ENCODE assay signal across 15 cellular contexts in genomic region chr2:128557069-128557468, GRCh38.
DNase-seq lines count a peak whose midpoint lies in the region; ATAC-seq and TF ChIP-seq lines count a peak whose summit lies in the region.
"Had no signal": no experiment of that assay in that cellular context is flagged by ENCODE, and none has a peak within 500 bp of the region (broad histone marks: within the 10 kb centered on the region; RNA-seq: fewer than 3 reads in every experiment).

No MANE protein-coding gene starts in this region.

- H3K14ac ChIP-seq in IMR-90 (replicated peaks; ENCODE audit: low read depth, low read length), result no peak overlapping the region

- no CpG with 5 or more reads among the region's 6 CpGs for whole genome bisulfite sequencing in IMR-90 (ENCODE audit: extremely low coverage in 2 of 2, insufficient read length in 1 of 2), 2 experiments

- H3K23ac ChIP-seq in IMR-90 (ENCODE audit: low read depth, low read length), result no peak overlapping the region

- no peak for TF ChIP-seq POLR2A in IMR-90 (IDR thresholded peaks at IDR 0.05; ENCODE audit: low read depth, low read length)

- no peaks in the 10 kb centered on the region for H3K36me3 Mint-ChIP-seq in activated naive CD4-positive, alpha-beta T cell treated with anti-CD3 and anti-CD28 coated beads, Interleukin-2, amount 50 U/mL, for 72 hours
- H3K36me3 Mint-ChIP-seq: CD4-positive, alpha-beta memory T cell; IgD-negative memory B cell had no signal

- no peak overlapping the region for H2AK9ac ChIP-seq in IMR-90 (replicated peaks; ENCODE audit: low read depth, low read length, poor library complexity)

- dilution Hi-C loops in IMR-90 (cut with HindIII; ENCODE audit: low sequenced_read_pairs, unreplicated experiment), result no loop called here

- no peaks in the 10 kb centered on the region; the same call in 1 of the 2 replicates for H3K9me1 ChIP-seq in IMR-90 (ENCODE audit: insufficient read depth, low read length)

- H3K9me3 Mint-ChIP-seq in activated naive CD4-positive, alpha-beta T cell treated with anti-CD3 and anti-CD28 coated beads, Interleukin-2, amount 50 U/mL, for 72 hours, result no peaks in the 10 kb centered on the region

- BruUV-seq in IMR-90 (replicated peaks; lab: Mats Ljungman, UMichigan), result no TSS peak

- no peaks in the 10 kb centered on the region for H3K36me3 ChIP-seq in BLaER1 treated with 17β-estradiol and CSF1 and Interleukin-3, amounts not matched to agents 10 nM and 100 nM
- no peaks in the 10 kb centered on the region; the same call in 1 of the 2 replicates for H3K36me3 ChIP-seq in IMR-90 (ENCODE audit: control insufficient read depth, insufficient read depth, low read length)
- H3K36me3 ChIP-seq: BE2C had no signal

- H3K4ac ChIP-seq in IMR-90 (ENCODE audit: low read depth, low read length), result no peak overlapping the region; the same call in 1 of the 2 replicates

- no peak overlapping the region for H4K5ac ChIP-seq in IMR-90 (ENCODE audit: low read depth, low read length)

- no peak overlapping the region for H3K56ac ChIP-seq in IMR-90 (ENCODE audit: extremely low read depth, insufficient read depth, low read length)

- no peak for ATAC-seq in IMR-90 (ENCODE audit: low read depth)
- ATAC-seq in left lobe of liver, result no peak
- ATAC-seq in sciatic nerve, result no peak
- no peak for ATAC-seq in activated naive CD4-positive, alpha-beta T cell treated with anti-CD3 and anti-CD28 coated beads, Interleukin-2, amount 50 U/mL, for 72 hours

- no peaks in the 10 kb centered on the region for H3K27me3 ChIP-seq in BLaER1 treated with 17β-estradiol and CSF1 and Interleukin-3, amounts not matched to agents 10 nM and 100 nM
- no peaks in the 10 kb centered on the region for H3K27me3 ChIP-seq in IMR-90 (ENCODE audit: control insufficient read depth, insufficient read depth, low read length)
- H3K27me3 ChIP-seq: BE2C had no signal

- no peak overlapping the region for H2BK15ac ChIP-seq in IMR-90 (ENCODE audit: low read depth, low read length)

- no peak overlapping the region for H2BK120ac ChIP-seq in IMR-90 (ENCODE audit: low read depth, low read length)

- no peak overlapping the region for H3K27ac Mint-ChIP-seq in activated naive CD4-positive, alpha-beta T cell treated with anti-CD3 and anti-CD28 coated beads, Interleukin-2, amount 50 U/mL, for 72 hours
- H3K27ac Mint-ChIP-seq: CD4-positive, alpha-beta memory T cell; H9; IgD-negative memory B cell had no signal

- no peak for TF ChIP-seq RAD21 in IMR-90 (IDR thresholded peaks at IDR 0.05; ENCODE audit: low read length)

- peaks cover 0 to 8% (median 0%) of the 10 kb centered on the region in 11 experiments; a peak in 5 of 22 replicates for H3K9me3 ChIP-seq in BLaER1 treated with 17β-estradiol and CSF1 and Interleukin-3, amounts not matched to agents 10 nM and 100 nM (replicated peaks in 1 of 11)
- peaks cover 5% of the 10 kb centered on the region; the same call in 1 of the 2 replicates for H3K9me3 ChIP-seq in IMR-90 (ENCODE audit: control insufficient read depth, insufficient read depth, low read length)
- H3K9me3 ChIP-seq: BE2C had no signal

- peak overlapping the region in 7 of 11 experiments; percentile 2 to 58 (median 35); a peak in 7 of 22 replicates for H3K4me2 ChIP-seq in BLaER1 treated with 17β-estradiol and CSF1 and Interleukin-3, amounts not matched to agents 10 nM and 100 nM
- H3K4me2 ChIP-seq in IMR-90 (ENCODE audit: low read depth, low read length), result no peak overlapping the region

- H4K91ac ChIP-seq in IMR-90 (ENCODE audit: insufficient read depth, low read depth, low read length), result no peak overlapping the region

- no peak overlapping the region for H3K9ac ChIP-seq in BLaER1 treated with 17β-estradiol and CSF1 and Interleukin-3, amounts not matched to agents 10 nM and 100 nM
- H3K9ac ChIP-seq in IMR-90 (ENCODE audit: low read depth, low read length), result no peak overlapping the region

- H2BK5ac ChIP-seq in IMR-90 (ENCODE audit: low read depth, low read length, poor library complexity, severe bottlenecking), result no peak overlapping the region

- H4K20me1 ChIP-seq in BLaER1 treated with 17β-estradiol and CSF1 and Interleukin-3, amounts not matched to agents 10 nM and 100 nM, result no peaks in the 10 kb centered on the region
- H4K20me1 ChIP-seq in IMR-90 (ENCODE audit: insufficient read depth, low read length), result no peaks in the 10 kb centered on the region

- peaks cover 20 to 57% (median 51%) of the 10 kb centered on the region in 10 experiments for H3K4me1 ChIP-seq in BLaER1 treated with 17β-estradiol and CSF1 and Interleukin-3, amounts not matched to agents 10 nM and 100 nM
- H3K4me1 ChIP-seq in IMR-90 (ENCODE audit: control insufficient read depth, insufficient read depth, low read length), result peaks cover 7% of the 10 kb centered on the region
- H3K4me1 ChIP-seq: BE2C had no signal

- peak overlapping the region; percentile 11 for H2AFZ ChIP-seq in IMR-90 (replicated peaks; ENCODE audit: low read length, poor library complexity)

- no peak overlapping the region for H2AK5ac ChIP-seq in IMR-90 (ENCODE audit: low read depth, low read length)

- H4K8ac ChIP-seq in IMR-90 (ENCODE audit: low read depth in 2 of 2, low read length in 2 of 2), result no peak overlapping the region

- CTCF ChIA-PET in IMR-90 (lab: Yijun Ruan, JAX), result interaction anchor here (0.5 to 1.0 kb wide), 4 partner anchors 10 to 310 kb away, joined by 3 to 5 read pairs (median 4); no protein-coding TSS in a partner anchor

- TF ChIP-seq CTCF in IMR-90 (conservative IDR thresholded peaks at IDR 0.05; ENCODE audit: low read depth, low read length), result no peak

- POLR2A ChIA-PET in IMR-90 (lab: Charles Lee; ENCODE audit: unreplicated experiment), result no interaction called here

- intact Hi-C loops in IMR-90 (cut with micrococcal nuclease) (no loop called here), sciatic nerve (cut with DNase I) (no loop called here)

- no peak for DNase-seq in IMR-90
- DNase-seq in left lobe of liver (ENCODE audit: low spot score), result peak; percentile 15
- DNase-seq in sciatic nerve (ENCODE audit: low spot score), result peak; percentile 18
- DNase-seq in activated naive CD4-positive, alpha-beta T cell treated with anti-CD3 and anti-CD28 coated beads, Interleukin-2, amount 50 U/mL, for 72 hours (ENCODE audit: low spot score in 2 of 2), result no peak
- DNase-seq in activated CD4-positive, alpha-beta T cell treated with anti-CD3 and anti-CD28 coated beads, Interleukin-2, amount 50 U/mL, for 4 hours, result no peak
- no peak for DNase-seq in activated CD4-positive, CD25-positive, alpha-beta regulatory T cell (lab: John Stamatoyannopoulos, UW)
- DNase-seq: BE2C; CD4-positive, alpha-beta memory T cell; DMS153; GDM1; GOT3; H9 had no signal

- no peak overlapping the region; the same call in 1 of the 2 replicates for H3K18ac ChIP-seq in IMR-90 (ENCODE audit: low read depth, low read length)

- in situ Hi-C loops in IMR-90 (cut with MboI; ENCODE audit: low sequenced_read_pairs), result no loop called here

- peak overlapping the region in 5 of 11 experiments; percentile 39 to 59 (median 50); a peak in 9 of 22 replicates for H3K27ac ChIP-seq in BLaER1 treated with 17β-estradiol and CSF1 and Interleukin-3, amounts not matched to agents 10 nM and 100 nM
- H3K27ac ChIP-seq in IMR-90 (ENCODE audit: insufficient read depth, low read length), result no peak overlapping the region
- H3K27ac ChIP-seq: C4-2B had no signal

- no peaks in the 10 kb centered on the region for H3K79me1 ChIP-seq in IMR-90 (ENCODE audit: low read depth in 1 of 2, low read length in 2 of 2)

- no peak overlapping the region for H3K4me3 ChIP-seq in BLaER1 treated with 17β-estradiol and CSF1 and Interleukin-3, amounts not matched to agents 10 nM and 100 nM
- no peak overlapping the region for H3K4me3 ChIP-seq in IMR-90 (ENCODE audit: insufficient read depth, low read depth, low read length)

- no peak overlapping the region for H2BK20ac ChIP-seq in IMR-90 (ENCODE audit: low read depth, low read length)

TF ChIP-seq in IMR-90, 13 proteins besides CTCF, POLR2A, EP300 and RAD21:
- TF ChIP-seq SMC3 (IDR thresholded peaks at IDR 0.05; ENCODE audit: low read depth, low read length) (no peak), MXI1 (IDR thresholded peaks at IDR 0.05; ENCODE audit: borderline replicate concordance, low read depth, low read length) (no peak), CHD1 (IDR thresholded peaks at IDR 0.05; ENCODE audit: low read depth, low read length) (no peak), NFE2L2 (IDR thresholded peaks at IDR 0.05; ENCODE audit: low read depth, low read length) (no peak), CEBPB (IDR thresholded peaks at IDR 0.05; ENCODE audit: low read depth, low read length) (no peak), MAFK (IDR thresholded peaks at IDR 0.05; ENCODE audit: low read depth, low read length) (no peak)

Comparison
In these comparisons a context has a peak if more than half of its experiments do, and no peak if none do; other contexts are left out.
1. DNase-seq: peak in left lobe of liver (single experiment) and sciatic nerve (single experiment); none in IMR-90 (single experiment), activated naive CD4-positive, alpha-beta T cell treated with anti-CD3 and anti-CD28 coated beads, Interleukin-2, amount 50 U/mL, for 72 hours (0 of 2), activated CD4-positive, alpha-beta T cell treated with anti-CD3 and anti-CD28 coated beads, Interleukin-2, amount 50 U/mL, for 4 hours (0 of 2) and activated CD4-positive, CD25-positive, alpha-beta regulatory T cell (0 of 4).